27 cellular contexts compared by ENCODE assay signal in genomic region chr3:143249014-143249413, GRCh38.
"Had no signal": no experiment of that assay in that cellular context is flagged by ENCODE, and none has a peak within 500 bp of the region (broad histone marks: within the 10 kb centered on the region; RNA-seq: fewer than 3 reads in every experiment).

No MANE protein-coding gene starts in this region.

- H3K9me3 ChIP-seq: Peyer's patch, SJCRH30, SK-N-SH had no signal

- H3K27me3 Mint-ChIP-seq: activated naive CD4-positive, alpha-beta T cell treated with anti-CD3 and anti-CD28 coated beads, Interleukin-2, amount 50 U/mL, for 24 hours; activated T-cell treated with anti-CD3 and anti-CD28 coated beads, Interleukin-2, amount 50 U/mL, for 24 hours had no signal

- H3K4me2 ChIP-seq: SK-N-SH had no signal

- H3K4me1 ChIP-seq: Peyer's patch had no signal

- ATAC-seq: activated CD4-positive, CD25-positive, alpha-beta regulatory T cell treated with anti-CD3 and anti-CD28 coated beads, Interleukin-2, amount 50 U/mL, for 24 hours; activated CD8-positive, alpha-beta T cell treated with anti-CD3 and anti-CD28 coated beads, Interleukin-2, amount 10 ng/mL, durations not matched to agents 7 days and 5 days; K562 had no signal

- H3K27ac ChIP-seq: brain microvascular endothelial cell, Peyer's patch, RWPE1, SJCRH30, VCaP had no signal

- H3K27ac Mint-ChIP-seq: activated CD8-positive, alpha-beta T cell treated with anti-CD3 and anti-CD28 coated beads, Interleukin-2, amount 10 ng/mL, durations not matched to agents 7 days and 5 days; activated naive CD4-positive, alpha-beta T cell treated with anti-CD3 and anti-CD28 coated beads, Interleukin-2, amount 50 U/mL, for 24 hours; activated T-cell treated with anti-CD3 and anti-CD28 coated beads, Interleukin-2, amount 50 U/mL, for 24 hours; activated T-helper 1 cell treated with anti-CD3 and anti-CD28 coated beads, Interleukin-12 subunit alpha, Interleukin-12 subunit beta, Interleukin-2, Interleukin-4 antibody, amounts not matched to agents 30 ng/mL and 10 ng/mL and 1 ng/mL, durations not matched to agents 14 hours and 24 hours and 36 hours had no signal

- H3K4me3 ChIP-seq: K562, Peyer's patch, SJCRH30 had no signal

- DNase-seq: activated CD4-positive, alpha-beta T cell treated with anti-CD3 and anti-CD28 coated beads for 48 hours; activated CD4-positive, alpha-beta T cell treated with anti-CD3 and anti-CD28 coated beads, Interleukin-2, amount 50 U/mL, for 4 hours; activated CD8-positive, alpha-beta T cell treated with anti-CD3 and anti-CD28 coated beads, Interleukin-2, amount 10 ng/mL, durations not matched to agents 7 days and 5 days; activated effector memory CD4-positive, alpha-beta T cell treated with Interleukin-2 at 50 U/mL for 16 hours; activated naive CD4-positive, alpha-beta T cell; activated T-cell treated with anti-CD3 and anti-CD28 coated beads, Interleukin-2, amount 50 U/mL, for 24 hours; amygdala; brain microvascular endothelial cell; caudate nucleus; Karpas-422; NCI-H1048; NCI-H146; NCI-H187 treated with DMSO at 0.1 percent for 48 hours; NCI-H2081 treated with DMSO at 0.1 percent for 48 hours; NCI-H446; NCI-H524; Peyer's patch; Right ventricle myocardium superior; SJCRH30; SK-N-SH; T-helper 1 cell had no signal

- FAIRE-seq: K562 had no signal

- H3K36me3 ChIP-seq: brain microvascular endothelial cell, Peyer's patch, SJCRH30 had no signal

- H3K9me3 Mint-ChIP-seq: activated naive CD4-positive, alpha-beta T cell treated with anti-CD3 and anti-CD28 coated beads, Interleukin-2, amount 50 U/mL, for 24 hours had no signal

- H3K9ac ChIP-seq: SK-N-SH had no signal

- H3K4me3 Mint-ChIP-seq: activated CD8-positive, alpha-beta T cell treated with anti-CD3 and anti-CD28 coated beads, Interleukin-2, amount 10 ng/mL, durations not matched to agents 7 days and 5 days; activated naive CD4-positive, alpha-beta T cell treated with anti-CD3 and anti-CD28 coated beads, Interleukin-2, amount 50 U/mL, for 24 hours; activated T-cell treated with anti-CD3 and anti-CD28 coated beads, Interleukin-2, amount 50 U/mL, for 24 hours; activated T-helper 1 cell treated with anti-CD3 and anti-CD28 coated beads, Interleukin-12 subunit alpha, Interleukin-12 subunit beta, Interleukin-2, Interleukin-4 antibody, amounts not matched to agents 30 ng/mL and 10 ng/mL and 1 ng/mL, durations not matched to agents 14 hours and 24 hours and 36 hours had no signal

- H3K27me3 ChIP-seq: brain microvascular endothelial cell, Peyer's patch, SJCRH30 had no signal
